Comparison of ENCODE assay signal across 21 cellular contexts in the genomic region with DNA sequence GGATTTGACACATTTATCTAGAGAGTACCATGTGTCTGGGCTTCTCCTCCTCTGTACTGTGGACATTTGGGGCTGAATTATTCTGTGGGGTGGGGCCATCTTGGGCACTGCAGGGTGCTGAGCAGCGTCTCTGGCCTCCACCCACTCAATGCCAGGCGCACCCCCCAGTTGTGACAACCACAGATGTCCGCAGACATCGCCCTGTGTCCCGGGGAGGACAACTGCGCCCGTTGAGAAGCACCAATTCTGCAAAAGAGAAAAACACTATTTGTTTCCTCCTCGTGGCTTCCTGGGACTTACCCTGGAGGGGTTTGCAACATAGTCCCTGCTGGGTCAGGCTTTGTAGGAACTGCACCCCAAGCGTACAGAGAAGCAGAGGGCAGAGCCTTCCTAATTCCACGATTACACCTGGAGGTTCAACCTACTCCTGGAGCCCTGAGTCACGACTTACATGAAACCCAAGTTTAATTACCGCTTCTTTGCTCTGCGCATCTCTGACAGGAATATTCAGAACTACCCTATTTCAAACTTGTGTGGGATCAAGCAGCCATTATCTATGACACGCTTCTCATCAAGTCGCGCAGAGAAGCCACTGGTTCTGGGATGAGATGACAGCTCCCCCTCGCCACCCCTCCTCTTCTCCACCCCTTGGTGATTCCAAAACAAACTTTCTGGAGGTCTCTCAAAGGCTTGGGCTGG. TPM values are rescaled to one million over a fixed set of nuclear protein-coding genes. Genes with fewer than 3 reads are reported as not detected.
DNase-seq lines count a peak whose midpoint lies in the region; ATAC-seq and TF ChIP-seq lines count a peak whose summit lies in the region.
"Had no signal": no experiment of that assay in that cellular context is flagged by ENCODE, and none has a peak within 500 bp of the region (broad histone marks: within the 10 kb centered on the region; RNA-seq: fewer than 3 reads in every experiment).

No MANE protein-coding gene starts in this region.

- H3K4me3 ChIP-seq in BLaER1 = no peak overlapping the region
- H3K4me3 ChIP-seq in dorsolateral prefrontal cortex = no peak overlapping the region
- H3K4me3 ChIP-seq: MG63 had no signal

- TF ChIP-seq CTCF in dorsolateral prefrontal cortex (IDR thresholded peaks at IDR 0.05 in 54 of 56, conservative IDR thresholded peaks at IDR 0.05 in 2 of 56; ENCODE audit: low read depth in 1 of 56, partially characterized antibody in 56 of 56) = no peak

- H3K27ac ChIP-seq in BLaER1 (no peak overlapping the region), dorsolateral prefrontal cortex (peak overlapping the region in 54 of 59 donors; percentile 7 to 85 (median 66))

- peaks cover 49% of the 10 kb centered on the region for H3K4me1 ChIP-seq in BLaER1

- H3K27me3 ChIP-seq in BLaER1 = no peaks in the 10 kb centered on the region
- no peaks in the 10 kb centered on the region for H3K27me3 ChIP-seq in dorsolateral prefrontal cortex
- H3K27me3 ChIP-seq: MG63 had no signal

- ATAC-seq in HG03571 (IDR thresholded peaks at IDR 0.05; ENCODE audit: unreplicated experiment) (no peak), GM18861 (IDR thresholded peaks at IDR 0.05; ENCODE audit: unreplicated experiment) (no peak)
- ATAC-seq: HCT116, SK-N-SH treated with all-trans-retinoic acid at 6 μM for 48 hours had no signal

- H3K9me3 ChIP-seq in BLaER1 = no peaks in the 10 kb centered on the region
- H3K9me3 ChIP-seq: MG63 had no signal

- intact Hi-C loops in dorsolateral prefrontal cortex (cut with DNase I) = no loop called here

- peaks cover 33% of the 10 kb centered on the region for H3K36me3 ChIP-seq in BLaER1
- H3K36me3 ChIP-seq: MG63 had no signal

- peak overlapping the region; percentile 80 for H3K4me2 ChIP-seq in BLaER1

- DNase-seq in Kasumi-1 (lab: John Stamatoyannopoulos, UW) (peak; percentile 21 to 22), dorsolateral prefrontal cortex (no peak), pons (ENCODE audit: low spot score) (peak; percentile 54), SKM-1 (lab: John Stamatoyannopoulos, UW; ENCODE audit: unreplicated experiment) (no peak), middle frontal gyrus (ENCODE audit: extremely low spot score, low spot score) (no peak)
- DNase-seq: DND-41, MG63, NCI-H1048, NCI-H1417 treated with DMSO at 0.1 percent for 48 hours, NCI-H187, NCI-H2107, NCI-H2227 treated with DMSO at 0.1 percent for 48 hours, NCI-H510A, NCI-H748 treated with DMSO at 0.1 percent for 48 hours, SIG-M5 had no signal

- no peaks in the 10 kb centered on the region for H4K20me1 ChIP-seq in BLaER1

- H3K9ac ChIP-seq in BLaER1 = 0 out of 2 replicates have a peak overlapping the region, but pooled peaks have one; percentile 10

RNA-seq across cellular contexts. Expression of a gene that starts 11.1 kb away (rescaled TPM):
- 10 to 100 TPM; 22.3 to 60.9 (median 39.3) TPM for total RNA-seq in dorsolateral prefrontal cortex

RNA-seq across cellular contexts. Expression of a gene that starts 29.7 kb away (rescaled TPM):
- total RNA-seq in dorsolateral prefrontal cortex = 100 to 1,000 TPM in 107 of 120 experiments, 10 to 100 TPM in 13; 43.9 to 237 (median 155) TPM

RNA-seq across cellular contexts. Expression of a gene that starts 32.2 kb away (rescaled TPM):
- total RNA-seq in dorsolateral prefrontal cortex = 100 to 1,000 TPM in 2 of 120 experiments, 10 to 100 TPM in 118; 61.3 to 107 (median 73.1) TPM

RNA-seq across cellular contexts. Expression of a gene that starts 34.4 kb away (rescaled TPM):
- 100 to 1,000 TPM in 67 of 120 experiments, 10 to 100 TPM in 53; 63.4 to 133 (median 103) TPM for total RNA-seq in dorsolateral prefrontal cortex

RNA-seq across cellular contexts. Expression of a gene that starts 48.4 kb away (rescaled TPM):
- 100 to 1,000 TPM in 55 of 120 experiments, 10 to 100 TPM in 65; 71.9 to 184 (median 98.1) TPM for total RNA-seq in dorsolateral prefrontal cortex
- total RNA-seq: LHCN-M2 had no signal

Comparison
In these comparisons a context has a peak if more than half of its experiments do, and no peak if none do; other contexts are left out.
1. DNase-seq: peak in Kasumi-1 (2 of 2) and pons (single experiment); none in dorsolateral prefrontal cortex (0 of 10), SKM-1 (single experiment) and middle frontal gyrus (single experiment).